8 cellular contexts compared by ENCODE assay signal in the genomic region with DNA sequence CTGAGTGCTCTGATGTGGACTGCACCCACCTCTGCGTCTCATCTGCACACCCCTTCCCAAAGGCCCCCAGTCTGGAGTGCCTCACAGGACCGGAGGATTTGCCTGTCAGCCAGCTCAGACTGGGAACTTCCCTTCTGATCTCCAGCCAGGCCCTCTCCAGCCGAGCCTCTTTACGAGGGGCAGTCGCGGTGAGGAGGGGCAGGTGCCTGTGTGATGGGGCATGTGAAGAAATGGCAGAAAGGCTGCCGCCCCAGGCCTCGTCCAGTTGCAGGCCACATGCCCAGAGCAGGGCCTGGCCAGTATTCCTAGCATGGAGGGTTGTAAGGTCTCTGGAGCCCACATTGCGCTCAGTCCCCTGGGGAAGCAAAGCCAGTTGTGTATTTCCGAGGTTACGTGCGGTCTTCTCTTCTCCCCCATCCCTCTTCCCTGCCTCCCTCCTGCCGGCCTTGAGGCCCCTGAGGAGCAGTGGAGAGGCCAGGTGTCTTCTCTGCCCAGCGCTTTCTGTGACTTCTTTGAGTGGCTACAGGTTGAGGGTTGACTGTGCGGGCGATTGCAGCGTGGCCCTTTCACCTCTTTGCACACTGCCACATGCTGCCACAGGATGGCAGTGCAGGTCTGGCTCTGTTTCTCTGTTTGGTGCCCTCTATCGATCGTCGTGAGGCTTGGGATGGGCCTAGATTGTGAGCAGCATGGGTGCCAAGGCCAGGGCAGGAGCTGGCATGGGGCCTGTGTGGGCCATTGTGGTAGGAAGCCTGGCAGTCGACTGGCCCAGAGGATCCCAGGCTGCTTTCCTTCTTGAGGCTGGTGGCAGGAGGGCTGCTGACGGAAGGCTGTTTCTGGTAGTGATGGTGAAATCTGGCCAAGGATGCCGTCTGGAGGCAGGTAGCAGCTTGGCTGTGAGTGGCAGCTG. TPM values are rescaled to one million over a fixed set of nuclear protein-coding genes. Genes with fewer than 3 reads are reported as not detected.
A peak's percentile ranks its signal among the peaks of the same experiment; 100 is the strongest.
DNase-seq lines count a peak whose midpoint lies in the region; ATAC-seq and TF ChIP-seq lines count a peak whose summit lies in the region.

No MANE protein-coding gene starts in this region.

- CTCF ChIA-PET in T-cell (lab: Charles Lee) = interaction anchor here (0.5 to 1.9 kb wide), 6 partner anchors 9 to 190 kb away, joined by 3 to 16 read pairs (median 6); no protein-coding TSS in a partner anchor

- H3K4me3 Mint-ChIP-seq in T-cell = peak overlapping the region in 2 of 3 donors; percentile 12 to 24

- POLR2A ChIA-PET in T-cell (lab: Charles Lee) = no interaction called here

- H3K9me3 ChIP-seq in adipocyte (ENCODE audit: control insufficient read depth, low read length) (no peaks in the 10 kb centered on the region), right cardiac atrium (ENCODE audit: control insufficient read depth, low read length) (no peaks in the 10 kb centered on the region), sigmoid colon (no peaks in the 10 kb centered on the region)

- H3K36me3 Mint-ChIP-seq in T-cell = peaks cover 57% of the 10 kb centered on the region

- H3K9me3 Mint-ChIP-seq in T-cell = no peaks in the 10 kb centered on the region

- H3K27me3 Mint-ChIP-seq in T-cell = no peaks in the 10 kb centered on the region

- H3K36me3 ChIP-seq in adipocyte (ENCODE audit: control insufficient read depth, insufficient read depth, low read length, severe bottlenecking) (peaks cover 68% of the 10 kb centered on the region), sigmoid colon (peaks cover 56 to 71% (median 61%) of the 10 kb centered on the region in 4 donors)

- peak overlapping the region; percentile 80 to 82 for H3K27ac Mint-ChIP-seq in T-cell

- H3K4me3 ChIP-seq in adipocyte (ENCODE audit: low read length) (no peak overlapping the region), right cardiac atrium (ENCODE audit: low read length) (no peak overlapping the region), sigmoid colon (no peak overlapping the region)

- peak; percentile 84 to 87 (median 86) for ATAC-seq in T-cell (replicated peaks in 1 of 4)
- ATAC-seq in right cardiac atrium = peak; percentile 28 to 31
- ATAC-seq in HG02610 (IDR thresholded peaks at IDR 0.05; ENCODE audit: unreplicated experiment) = no peak

- H3K4me1 Mint-ChIP-seq in T-cell = peaks cover 47 to 61% (median 58%) of the 10 kb centered on the region in 3 donors

- peak in 1 of 2 donors; percentile 3 for TF ChIP-seq POLR2A in sigmoid colon (IDR thresholded peaks at IDR 0.05)

- WGBS in right cardiac atrium = 57% methylated on average over 23 of the region's 23 CpGs
- 46 to 59% methylated on average over 23 of the region's 23 CpGs for WGBS in sigmoid colon, 2 donors

- H3K4me1 ChIP-seq in adipocyte (ENCODE audit: control insufficient read depth, insufficient read depth, low read length) (peaks cover 40% of the 10 kb centered on the region), right cardiac atrium (ENCODE audit: control insufficient read depth, insufficient read depth, low read length) (peaks cover 4% of the 10 kb centered on the region), sigmoid colon (peaks cover 0 to 41% (median 37%) of the 10 kb centered on the region in 4 donors)

- TF ChIP-seq EP300 in sigmoid colon (IDR thresholded peaks at IDR 0.05) = no peak

- H3K9ac ChIP-seq in adipocyte (ENCODE audit: low read length) = peak overlapping the region; percentile 36

- intact Hi-C loops in right cardiac atrium (cut with DNase I) (loop anchor here in 2 of 4 donors (10.0 kb wide), 1 partner anchor 246 kb away; no protein-coding TSS in a partner anchor), sigmoid colon (cut with DNase I) (no loop called here)

- H3K27me3 ChIP-seq in adipocyte (replicated peaks; ENCODE audit: control insufficient read depth, insufficient read depth, low read length) (no peaks in the 10 kb centered on the region), right cardiac atrium (ENCODE audit: control insufficient read depth, insufficient read depth) (no peaks in the 10 kb centered on the region), sigmoid colon (no peaks in the 10 kb centered on the region)

- TF ChIP-seq CTCF in GM12874 (IDR thresholded peaks at IDR 0.05; ENCODE audit: insufficient read depth, low read depth, low read length) (peak; percentile 99), sigmoid colon (IDR thresholded peaks at IDR 0.05) (peak; percentile 24 to 74 (median 60))

- H3K27ac ChIP-seq in right cardiac atrium (ENCODE audit: low read length) (no peak overlapping the region), sigmoid colon (peak overlapping the region in 2 of 4 donors; percentile 18 to 27)

- DNase-seq in A172 (ENCODE audit: low spot score) (peak; percentile 51), Kasumi-1 (lab: John Stamatoyannopoulos, UW) (peak; percentile 84 to 94), T-cell (peak; percentile 40 to 79 (median 69)), adipocyte (ENCODE audit: low read depth) (peak; percentile 86), right cardiac atrium (peak in 2 of 3 donors; percentile 59 to 82), sigmoid colon (no peak)

RNA-seq across cellular contexts. Expression of a gene that starts 5.3 kb away (rescaled TPM):
- total RNA-seq in A172 (2014; rRNA removed; shearing (Covaris generic)) = 31.9 and 40.0 TPM in 2 replicates
- 100 to 1,000 TPM; 162 to 258 (median 180) TPM for total RNA-seq in T-cell
- 10 to 100 TPM; 40.0 to 65.1 (median 53.3) TPM for total RNA-seq in right cardiac atrium
- polyA plus RNA-seq in right cardiac atrium = 51.4 TPM
- 100 to 1,000 TPM in 3 of 4 donors, 10 to 100 TPM in 1; 73.1 to 124 (median 115) TPM for total RNA-seq in sigmoid colon
- 10 to 100 TPM; 59.5 to 75.5 (median 60.1) TPM for polyA plus RNA-seq in sigmoid colon
